Comparison of ENCODE assay signal across 9 cellular contexts in the genomic region with DNA sequence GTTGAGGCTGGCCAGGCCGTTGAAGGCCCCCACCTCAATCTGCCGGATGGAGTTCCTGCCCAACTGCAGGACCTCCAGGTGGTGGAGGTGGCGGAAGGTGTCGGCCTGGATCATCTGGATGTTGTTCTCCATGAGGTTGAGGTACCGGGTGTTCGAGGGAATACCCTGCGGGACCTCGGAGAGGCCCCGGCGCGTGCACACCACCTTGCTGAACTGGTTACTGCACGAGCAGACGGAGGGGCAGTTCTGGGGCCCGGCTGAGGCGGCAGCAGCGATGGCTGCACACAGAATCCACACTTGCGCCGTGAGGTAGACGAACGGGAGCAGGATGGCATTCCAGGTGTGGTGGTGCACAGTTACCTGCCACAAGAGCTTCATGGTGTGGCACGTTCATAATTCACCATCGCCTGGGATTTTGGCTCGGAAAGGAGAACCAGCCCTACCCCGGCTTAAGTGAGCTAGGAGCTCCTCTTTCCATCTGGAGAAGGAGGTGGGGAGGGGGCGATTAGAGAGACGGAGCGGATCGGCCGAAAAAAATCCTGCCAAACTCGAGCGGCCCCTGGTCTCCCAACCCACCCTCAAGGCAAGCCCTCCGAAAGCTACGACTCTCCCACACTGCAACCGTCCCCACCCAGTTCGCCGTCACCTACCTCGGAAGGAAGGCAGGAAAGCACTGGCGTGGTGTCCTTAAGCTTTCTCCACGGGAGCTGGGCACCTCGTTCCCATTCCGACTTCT. TPM values are rescaled to one million over a fixed set of nuclear protein-coding genes. Genes with fewer than 3 reads are reported as not detected.
DNase-seq lines count a peak whose midpoint lies in the region; ATAC-seq and TF ChIP-seq lines count a peak whose summit lies in the region.
"Had no signal": no experiment of that assay in that cellular context is flagged by ENCODE, and none has a peak within 500 bp of the region (broad histone marks: within the 10 kb centered on the region; RNA-seq: fewer than 3 reads in every experiment).

No MANE protein-coding gene starts in this region.

- intact Hi-C loops in heart left ventricle (cut with DNase I), result loop anchor here in 8 of 10 donors (2.0 to 10.0 kb wide), 9 partner anchors 34 to 326 kb away; no protein-coding TSS in a partner anchor
- intact Hi-C loops in Right ventricle myocardium superior (cut with DNase I), result no loop called here
- intact Hi-C loops in dorsolateral prefrontal cortex (cut with DNase I), result loop anchor here (2.0 to 10.0 kb wide), 7 partner anchors 88 to 446 kb away; a partner anchor contains a TSS
- intact Hi-C loops in naive thymus-derived CD4-positive, alpha-beta T cell (cut with micrococcal nuclease), result loop anchor here (5.0 to 10.0 kb wide), 4 partner anchors 77 to 378 kb away; a partner anchor contains a TSS
- intact Hi-C loops in upper lobe of right lung (cut with DNase I), result no loop called here

- H3K9me3 ChIP-seq in heart left ventricle (no peaks in the 10 kb centered on the region), upper lobe of right lung (no peaks in the 10 kb centered on the region)
- H3K9me3 ChIP-seq in naive thymus-derived CD4-positive, alpha-beta T cell (ENCODE audit: control insufficient read depth in 2 of 3, low read length in 3 of 3), result no peaks in the 10 kb centered on the region
- H3K9me3 ChIP-seq: Caco-2 had no signal

- H3K4me3 ChIP-seq in heart left ventricle (peak overlapping the region in 11 of 12 donors; percentile 44 to 79 (median 61)), dorsolateral prefrontal cortex (peak overlapping the region; percentile 49 to 85 (median 69)), upper lobe of right lung (peak overlapping the region; percentile 50)
- no peak overlapping the region for H3K4me3 ChIP-seq in naive thymus-derived CD4-positive, alpha-beta T cell (ENCODE audit: low read length)

- TF ChIP-seq CTCF in heart left ventricle (IDR thresholded peaks at IDR 0.05) (no peak), dorsolateral prefrontal cortex (IDR thresholded peaks at IDR 0.05 in 54 of 56, conservative IDR thresholded peaks at IDR 0.05 in 2 of 56; ENCODE audit: low read depth in 1 of 56, partially characterized antibody in 56 of 56) (no peak), upper lobe of right lung (IDR thresholded peaks at IDR 0.05) (no peak)

- no peaks in the 10 kb centered on the region for H3K9me3 Mint-ChIP-seq in naive thymus-derived CD4-positive, alpha-beta T cell

- H3K36me3 ChIP-seq in heart left ventricle (peaks cover 0 to 6% (median 0%) of the 10 kb centered on the region in 9 donors), upper lobe of right lung (no peaks in the 10 kb centered on the region)
- peaks cover 0 to 7% (median 0%) of the 10 kb centered on the region in 3 experiments for H3K36me3 ChIP-seq in naive thymus-derived CD4-positive, alpha-beta T cell (ENCODE audit: control insufficient read depth in 2 of 3, insufficient read depth in 3 of 3, low read length in 3 of 3)

- peaks cover 8 to 16% (median 13%) of the 10 kb centered on the region in 5 donors for H3K36me3 Mint-ChIP-seq in naive thymus-derived CD4-positive, alpha-beta T cell

- peaks cover 0 to 34% (median 7%) of the 10 kb centered on the region in 5 donors for H3K27me3 Mint-ChIP-seq in naive thymus-derived CD4-positive, alpha-beta T cell

- peak overlapping the region in 2 of 9 donors; percentile 27 to 33 for H3K27ac Mint-ChIP-seq in naive thymus-derived CD4-positive, alpha-beta T cell

- no peak for TF ChIP-seq POLR2A in heart left ventricle (IDR thresholded peaks at IDR 0.05)

- no peak for DNase-seq in heart left ventricle
- DNase-seq in Right ventricle myocardium superior, result no peak
- no peak for DNase-seq in dorsolateral prefrontal cortex
- no peak for DNase-seq in naive thymus-derived CD4-positive, alpha-beta T cell
- DNase-seq in upper lobe of right lung, result no peak
- no peak for DNase-seq in CD1c-positive myeloid dendritic cell (ENCODE audit: extremely low spot score)
- DNase-seq in SW480 (ENCODE audit: low spot score), result no peak
- DNase-seq: Caco-2 had no signal

- H3K27ac ChIP-seq in heart left ventricle (peak overlapping the region in 1 of 12 donors; percentile 19), dorsolateral prefrontal cortex (peak overlapping the region in 57 of 59 donors; percentile 23 to 95 (median 84)), upper lobe of right lung (no peak overlapping the region)
- no peak overlapping the region for H3K27ac ChIP-seq in naive thymus-derived CD4-positive, alpha-beta T cell (ENCODE audit: low read depth, low read length)

- peaks cover 0 to 53% (median 19%) of the 10 kb centered on the region in 12 donors for H3K4me1 ChIP-seq in heart left ventricle
- H3K4me1 ChIP-seq in naive thymus-derived CD4-positive, alpha-beta T cell (ENCODE audit: control insufficient read depth in 2 of 2, insufficient read depth in 2 of 2, low read length in 2 of 2), result no peaks in the 10 kb centered on the region
- H3K4me1 ChIP-seq in upper lobe of right lung, result peaks cover 25% of the 10 kb centered on the region
- H3K4me1 ChIP-seq: Caco-2 had no signal

- POLR2A ChIA-PET in naive thymus-derived CD4-positive, alpha-beta T cell (lab: Charles Lee), result no interaction called here

- 78 to 91% (median 82%) methylated on average over 35 to 41 of the region's 41 CpGs for WGBS in heart left ventricle, 4 donors

- ATAC-seq in heart left ventricle, result no peak
- ATAC-seq in Right ventricle myocardium superior (ENCODE audit: poor library complexity), result no peak
- no peak for ATAC-seq in naive thymus-derived CD4-positive, alpha-beta T cell
- no peak for ATAC-seq in upper lobe of right lung
- no peak for ATAC-seq in GM21360 (IDR thresholded peaks at IDR 0.05; ENCODE audit: unreplicated experiment)

- CTCF ChIA-PET in naive thymus-derived CD4-positive, alpha-beta T cell (lab: Charles Lee), result no interaction called here

- H3K27me3 ChIP-seq in heart left ventricle (no peaks in the 10 kb centered on the region), dorsolateral prefrontal cortex (no peaks in the 10 kb centered on the region), upper lobe of right lung (no peaks in the 10 kb centered on the region)
- H3K27me3 ChIP-seq in naive thymus-derived CD4-positive, alpha-beta T cell (ENCODE audit: control insufficient read depth in 2 of 2, insufficient read depth in 2 of 2, low read length in 2 of 2), result no peaks in the 10 kb centered on the region

- H3K4me3 Mint-ChIP-seq in naive thymus-derived CD4-positive, alpha-beta T cell, result peak overlapping the region; percentile 55 to 81 (median 72)

- peaks cover 9 to 46% (median 31%) of the 10 kb centered on the region in 7 donors for H3K4me1 Mint-ChIP-seq in naive thymus-derived CD4-positive, alpha-beta T cell

RNA-seq across cellular contexts. Expression of a gene that starts 0.8 kb away (rescaled TPM):
- 1 to 10 TPM; 2.7 to 6.8 (median 4.0) TPM for total RNA-seq in heart left ventricle
- polyA plus RNA-seq in heart left ventricle, result 1 to 10 TPM in 1 of 2 donors, under 1 TPM in 1; 0.89 to 2.2 TPM
- total RNA-seq in Right ventricle myocardium superior, result 1.9 TPM
- 100 to 1,000 TPM in 88 of 120 experiments, 10 to 100 TPM in 32; 44.8 to 204 (median 116) TPM for total RNA-seq in dorsolateral prefrontal cortex
- 1 to 10 TPM in 1 of 5 experiments, under 1 TPM in 3, not detected in 1; 0.57 to 5.7 (median 0.88) TPM for total RNA-seq in naive thymus-derived CD4-positive, alpha-beta T cell
- under 1 TPM in 1 of 2 donors, not detected in 1; 0.14 TPM for polyA plus RNA-seq in naive thymus-derived CD4-positive, alpha-beta T cell
- total RNA-seq in upper lobe of right lung, result 6.4 TPM
- total RNA-seq: Caco-2 had no signal

Comparison
In these comparisons a context has a peak if more than half of its experiments do, and no peak if none do; other contexts are left out.
1. intact Hi-C loops: an anchor here in heart left ventricle (2.0 to 10.0 kb wide), dorsolateral prefrontal cortex (2.0 to 10.0 kb wide) and naive thymus-derived CD4-positive, alpha-beta T cell (5.0 to 10.0 kb wide); none called in Right ventricle myocardium superior and upper lobe of right lung.
2. H3K27ac ChIP-seq: peak in dorsolateral prefrontal cortex (57 of 59); none in naive thymus-derived CD4-positive, alpha-beta T cell (single experiment) and upper lobe of right lung (single experiment).